In the genomic region with DNA sequence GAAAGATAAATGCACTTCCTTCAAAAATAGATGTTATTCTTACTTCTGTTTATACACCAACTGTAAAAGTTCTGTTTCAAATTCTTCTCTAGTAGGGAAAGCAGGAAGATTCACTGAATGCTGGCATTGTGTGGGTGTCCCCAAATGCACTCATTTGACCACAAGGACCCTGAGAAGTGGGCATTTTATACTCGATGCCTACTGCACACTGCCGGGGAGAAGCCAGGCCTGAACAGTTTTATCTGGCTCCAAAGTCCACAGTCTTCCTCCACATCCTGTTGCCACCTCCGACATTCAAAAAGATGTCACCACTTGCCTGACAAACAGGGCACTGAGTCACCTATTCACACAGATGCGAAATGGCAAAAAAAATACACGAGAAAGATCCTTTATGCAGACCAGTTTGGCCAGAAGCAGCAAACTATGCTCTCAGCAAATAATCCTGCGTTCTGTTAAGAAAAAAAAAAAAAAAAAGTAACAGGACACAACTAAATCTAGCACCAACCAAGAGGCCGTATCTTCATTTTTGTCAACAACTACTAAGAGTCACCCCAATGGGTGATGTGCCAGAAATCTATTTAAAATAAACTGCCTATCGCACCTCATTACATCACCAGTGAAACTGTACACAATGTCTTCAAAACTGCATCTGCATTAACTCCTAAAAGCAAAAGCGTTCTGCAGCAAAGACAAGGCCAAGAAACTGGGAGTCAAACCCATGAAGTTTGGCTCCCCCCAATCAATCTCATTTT, we compare ENCODE assay signal across 8 cellular contexts. TPM values are rescaled to one million over a fixed set of nuclear protein-coding genes. Genes with fewer than 3 reads are reported as not detected.
DNase-seq lines count a peak whose midpoint lies in the region; ATAC-seq and TF ChIP-seq lines count a peak whose summit lies in the region.

No MANE protein-coding gene starts in this region.

- H3K56ac ChIP-seq in mesendoderm (ENCODE audit: low read length) = no peak overlapping the region

- H4K5ac ChIP-seq in mesendoderm (ENCODE audit: low read length) = no peak overlapping the region

- H3K9me3 ChIP-seq in RWPE2 (ENCODE audit: severe bottlenecking) (no peaks in the 10 kb centered on the region), breast epithelium (no peaks in the 10 kb centered on the region)

- peaks cover 77% of the 10 kb centered on the region for H3K79me2 ChIP-seq in mesendoderm (ENCODE audit: control insufficient read depth, insufficient read depth, low read length)

- H4K8ac ChIP-seq in mesendoderm (ENCODE audit: low read depth, low read length) = no peak overlapping the region

- H2BK120ac ChIP-seq in mesendoderm (ENCODE audit: low read depth, low read length) = no peak overlapping the region

- no peak overlapping the region for H2BK5ac ChIP-seq in mesendoderm (ENCODE audit: low read length)

- no peak overlapping the region for H3K4me2 ChIP-seq in mesendoderm (ENCODE audit: low read length)

- TF ChIP-seq CTCF in RWPE2 (IDR thresholded peaks at IDR 0.05; ENCODE audit: poor library complexity, severe bottlenecking) (no peak), breast epithelium (IDR thresholded peaks at IDR 0.05) (no peak)

- no peak overlapping the region for H3K4ac ChIP-seq in mesendoderm (ENCODE audit: low read depth, low read length)

- intact Hi-C loops in breast epithelium (cut with DNase I; ENCODE audit: low total_unique reads) = no loop called here

- H3K79me1 ChIP-seq in mesendoderm (ENCODE audit: low read length) = peaks cover 16% of the 10 kb centered on the region

- H3K27ac ChIP-seq in RWPE2 (ENCODE audit: poor library complexity, severe bottlenecking) (peak overlapping the region; percentile 94), breast epithelium (peak overlapping the region; percentile 87 to 100), mesendoderm (ENCODE audit: low read depth, low read length) (no peak overlapping the region), urinary bladder (ENCODE audit: low read depth) (peak overlapping the region; percentile 69)

- H3K23ac ChIP-seq in mesendoderm (ENCODE audit: low read length) = no peak overlapping the region

- DNase-seq in COLO668 (lab: John Stamatoyannopoulos, UW; ENCODE audit: unreplicated experiment) (peak; percentile 22), RWPE2 (ENCODE audit: low spot score) (no peak), breast epithelium (ENCODE audit: low spot score in 2 of 2) (no peak), mesendoderm (no peak), SHP77 treated with DMSO at 0.1 percent for 48 hours (lab: John Stamatoyannopoulos, UW) (no peak), SW 1271 (lab: John Stamatoyannopoulos, UW) (no peak)

- no peak overlapping the region for H2BK15ac ChIP-seq in mesendoderm (replicated peaks; ENCODE audit: low read depth)

- H2AK5ac ChIP-seq in mesendoderm (ENCODE audit: low read length) = no peak overlapping the region

- H3K4me3 ChIP-seq in RWPE2 (ENCODE audit: severe bottlenecking) (no peak overlapping the region), breast epithelium (no peak overlapping the region), mesendoderm (ENCODE audit: low read length) (no peak overlapping the region), urinary bladder (ENCODE audit: low read depth, low read length) (no peak overlapping the region)

- TF ChIP-seq POLR2A in breast epithelium (IDR thresholded peaks at IDR 0.05) = no peak

- peaks cover 40% of the 10 kb centered on the region for H3K36me3 ChIP-seq in RWPE2 (ENCODE audit: low read depth)
- H3K36me3 ChIP-seq in breast epithelium = no peaks in the 10 kb centered on the region
- H3K36me3 ChIP-seq in mesendoderm (ENCODE audit: control insufficient read depth, insufficient read depth, low read length) = no peaks in the 10 kb centered on the region
- H3K36me3 ChIP-seq in urinary bladder (ENCODE audit: insufficient read depth) = no peaks in the 10 kb centered on the region

- peak overlapping the region; percentile 23 for H3K9ac ChIP-seq in mesendoderm (ENCODE audit: low read length)

- no peak overlapping the region for H3K18ac ChIP-seq in mesendoderm (ENCODE audit: low read length)

- peaks cover 33% of the 10 kb centered on the region for H3K4me1 ChIP-seq in RWPE2 (ENCODE audit: insufficient read depth, poor library complexity, severe bottlenecking)
- peaks cover 2 to 22% of the 10 kb centered on the region in 2 donors for H3K4me1 ChIP-seq in breast epithelium
- H3K4me1 ChIP-seq in mesendoderm (ENCODE audit: control insufficient read depth, low read depth, low read length) = no peaks in the 10 kb centered on the region
- H3K4me1 ChIP-seq in urinary bladder (ENCODE audit: insufficient read depth) = no peaks in the 10 kb centered on the region

- ATAC-seq in RWPE2 (ENCODE audit: low read depth) = no peak
- ATAC-seq in HG03175 (IDR thresholded peaks at IDR 0.05; ENCODE audit: unreplicated experiment) = no peak

- no CpG with 5 or more reads among the region's 9 CpGs for WGBS in mesendoderm (ENCODE audit: extremely low coverage, insufficient coverage, low lambda C conversion rate)
- WGBS in urinary bladder = 32% methylated on average over 9 of the region's 9 CpGs

- H3K27me3 ChIP-seq in RWPE2 (ENCODE audit: insufficient read depth, poor library complexity, severe bottlenecking) (no peaks in the 10 kb centered on the region), breast epithelium (no peaks in the 10 kb centered on the region), mesendoderm (ENCODE audit: insufficient read depth, low read length, poor library complexity) (no peaks in the 10 kb centered on the region)

RNA-seq across cellular contexts. Expression of a gene that starts 6.2 kb away (rescaled TPM):
- total RNA-seq in breast epithelium (10 to 100 TPM; 17.7 to 23.4 (median 19.5) TPM), urinary bladder (10.7 TPM)
- 40.0 TPM for polyA plus RNA-seq in mesendoderm (2013, experiment 1 of 2)
- 40.7 TPM for polyA plus RNA-seq in mesendoderm (2013, experiment 2 of 2)
- 15.2 TPM for polyA plus RNA-seq in urinary bladder

RNA-seq across cellular contexts. Expression of a gene that starts 23.3 kb away (rescaled TPM):
- total RNA-seq in breast epithelium (10 to 100 TPM; 44.6 to 61.4 (median 55.7) TPM), urinary bladder (81.4 TPM)
- 240 TPM for polyA plus RNA-seq in mesendoderm (2013, experiment 1 of 2)
- polyA plus RNA-seq in mesendoderm (2013, experiment 2 of 2) = 241 TPM
- 115 TPM for polyA plus RNA-seq in urinary bladder

RNA-seq across cellular contexts. Expression of a gene that starts 59.0 kb away (rescaled TPM):
- total RNA-seq in breast epithelium (10 to 100 TPM; 31.1 to 45.7 (median 39.2) TPM), urinary bladder (7.5 TPM)
- polyA plus RNA-seq in mesendoderm (2013, experiment 1 of 2) = 40.2 TPM
- 43.4 TPM for polyA plus RNA-seq in mesendoderm (2013, experiment 2 of 2)
- 72.3 TPM for polyA plus RNA-seq in urinary bladder
